Comparison of ENCODE assay signal across 21 cellular contexts in the genomic region with DNA sequence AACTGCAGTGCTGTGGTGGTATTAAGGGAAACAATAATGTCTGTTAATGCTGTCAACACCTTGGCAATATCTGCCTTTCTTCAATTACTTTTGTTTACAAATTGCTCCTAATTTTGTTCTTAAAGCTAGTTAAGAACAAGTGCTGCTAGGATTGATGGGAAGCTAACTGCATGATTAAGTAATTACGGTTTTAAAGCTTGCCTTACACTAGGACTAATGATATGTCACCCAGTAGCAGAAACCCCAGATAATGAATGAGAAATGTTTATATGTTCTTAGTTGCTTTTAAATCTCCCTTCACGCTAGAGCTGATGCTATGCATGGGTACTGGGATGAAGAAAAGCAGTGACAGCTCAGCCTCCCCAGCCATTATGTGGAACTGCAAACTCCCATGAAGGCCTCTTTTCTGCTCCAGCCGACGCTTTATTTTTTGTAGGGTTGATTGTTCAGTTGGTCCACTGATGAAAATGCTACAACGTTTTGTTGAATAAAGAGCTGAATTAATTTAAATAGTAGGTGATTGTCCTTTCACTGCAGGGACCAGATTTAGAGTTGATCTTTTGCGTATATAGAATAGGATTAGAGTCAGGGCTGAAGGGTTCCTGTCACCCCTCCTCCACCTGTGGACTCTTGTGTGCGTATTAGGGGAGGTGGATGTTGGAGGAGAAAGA.
"Had no signal": no experiment of that assay in that cellular context is flagged by ENCODE, and none has a peak within 500 bp of the region (broad histone marks: within the 10 kb centered on the region; RNA-seq: fewer than 3 reads in every experiment).

No MANE protein-coding gene starts in this region.

- H3K4me3 ChIP-seq: coronary artery, lung, mucosa of descending colon, pancreas, right lobe of liver, thoracic aorta, tibial nerve, upper lobe of right lung, uterus had no signal

- DNase-seq: dermis blood vessel endothelial cell; effector CD4-positive, alpha-beta T cell; mucosa of descending colon; naive B cell; pancreas; right lobe of liver; small intestine; stimulated activated CD4-positive, alpha-beta T cell treated with anti-CD3 and anti-CD28 coated beads, Interleukin-15, amount 100 ng/mL, for 24 hours; stimulated activated CD4-positive, alpha-beta T cell treated with anti-CD3 and anti-CD28 coated beads, Interleukin-2, amount 100 ng/mL, for 48 hours; stimulated activated naive B cell treated with anti-CD40 and anti-IgM and Interleukin-4, amounts not matched to agents 10 μg/mL and 1 μg/mL and 100 μg/mL, for 72 hours; upper lobe of right lung; uterus had no signal

- H3K9me3 Mint-ChIP-seq: stimulated activated naive CD8-positive, alpha-beta T cell treated with anti-CD3 and anti-CD28 coated beads, Interleukin-15, Interleukin-2, amounts not matched to agents 100 ng/mL and 50 ng/mL, for 24 hours had no signal

- H3K27ac Mint-ChIP-seq: memory B cell; naive B cell; natural killer cell treated with Interleukin-12 subunit alpha and Interleukin-12 subunit beta and Interleukin-15 and Interleukin-18, amount 100 ng/mL, for 72 hours; stimulated activated naive B cell treated with anti-CD40 and anti-IgM and Interleukin-4, amounts not matched to agents 10 μg/mL and 1 μg/mL and 100 μg/mL, for 72 hours; stimulated activated naive CD8-positive, alpha-beta T cell treated with anti-CD3 and anti-CD28 coated beads, Interleukin-15, Interleukin-2, amounts not matched to agents 100 ng/mL and 50 ng/mL, for 24 hours had no signal

- H3K9me3 ChIP-seq: mucosa of descending colon, neutrophil, pancreas, right lobe of liver, thoracic aorta, tibial nerve, upper lobe of right lung, uterus had no signal

- H3K36me3 Mint-ChIP-seq: memory B cell; naive B cell; natural killer cell treated with Interleukin-12 subunit alpha and Interleukin-12 subunit beta and Interleukin-15 and Interleukin-18, amount 100 ng/mL, for 72 hours; stimulated activated naive B cell treated with anti-CD40 and anti-IgM and Interleukin-4, amounts not matched to agents 10 μg/mL and 1 μg/mL and 100 μg/mL, for 72 hours had no signal

- FAIRE-seq: keratinocyte, pancreas had no signal

- H3K27me3 ChIP-seq: neutrophil, pancreas, right lobe of liver, tibial nerve, upper lobe of right lung, uterus had no signal

- H3K4me3 Mint-ChIP-seq: memory B cell; naive B cell; natural killer cell treated with Interleukin-12 subunit alpha and Interleukin-12 subunit beta and Interleukin-15 and Interleukin-18, amount 100 ng/mL, for 72 hours; stimulated activated naive B cell treated with anti-CD40 and anti-IgM and Interleukin-4, amounts not matched to agents 10 μg/mL and 1 μg/mL and 100 μg/mL, for 72 hours; stimulated activated naive CD8-positive, alpha-beta T cell treated with anti-CD3 and anti-CD28 coated beads, Interleukin-15, Interleukin-2, amounts not matched to agents 100 ng/mL and 50 ng/mL, for 24 hours had no signal

- H3K27me3 Mint-ChIP-seq: memory B cell; naive B cell; natural killer cell treated with Interleukin-12 subunit alpha and Interleukin-12 subunit beta and Interleukin-15 and Interleukin-18, amount 100 ng/mL, for 72 hours; stimulated activated naive B cell treated with anti-CD40 and anti-IgM and Interleukin-4, amounts not matched to agents 10 μg/mL and 1 μg/mL and 100 μg/mL, for 72 hours; stimulated activated naive CD8-positive, alpha-beta T cell treated with anti-CD3 and anti-CD28 coated beads, Interleukin-15, Interleukin-2, amounts not matched to agents 100 ng/mL and 50 ng/mL, for 24 hours had no signal

- H3K36me3 ChIP-seq: neutrophil, pancreas, right lobe of liver, thoracic aorta, tibial nerve, upper lobe of right lung, uterus had no signal

- H3K4me1 ChIP-seq: pancreas, right lobe of liver, tibial nerve, upper lobe of right lung, uterus had no signal

- H3K4me1 Mint-ChIP-seq: memory B cell; naive B cell; stimulated activated naive B cell treated with anti-CD40 and anti-IgM and Interleukin-4, amounts not matched to agents 10 μg/mL and 1 μg/mL and 100 μg/mL, for 72 hours had no signal

- H3K27ac ChIP-seq: coronary artery, neutrophil, pancreas, right lobe of liver, thoracic aorta, tibial nerve, upper lobe of right lung, uterus had no signal
